Comparison of ENCODE assay signal across 10 cellular contexts in genomic region chr11:60625262-60625661, GRCh38.
DNase-seq lines count a peak whose midpoint lies in the region; ATAC-seq, FAIRE-seq and TF ChIP-seq lines count a peak whose summit lies in the region.
"Had no signal": no experiment of that assay in that cellular context is flagged by ENCODE, and none has a peak within 500 bp of the region (broad histone marks: within the 10 kb centered on the region; RNA-seq: fewer than 3 reads in every experiment).

No MANE protein-coding gene starts in this region.

- intact Hi-C loops in K562 (cut with micrococcal nuclease), result no loop called here

- H2BK120ac ChIP-seq in mesendoderm (ENCODE audit: low read depth, low read length), result no peak overlapping the region

- no peak for TF ChIP-seq RAD21 in K562 (CRISPR knock-in tag; conservative IDR thresholded peaks at IDR 0.05 in 1 of 2, IDR thresholded peaks at IDR 0.05 in 1 of 2)

- no peak overlapping the region for H4K5ac ChIP-seq in mesendoderm (ENCODE audit: low read length)

- H3K79me2 ChIP-seq in MM.1S (ENCODE audit: low read length) (no peaks in the 10 kb centered on the region), K562 (ENCODE audit: control insufficient read depth, insufficient read depth, low read length) (no peaks in the 10 kb centered on the region), mesendoderm (ENCODE audit: control insufficient read depth, insufficient read depth, low read length) (no peaks in the 10 kb centered on the region)

- in situ Hi-C loops in K562 (cut with MboI), result no loop called here

- H3K27me3 ChIP-seq in GM06990 (replicated peaks; ENCODE audit: control insufficient read depth, insufficient read depth, low read length) (no peaks in the 10 kb centered on the region), MM.1S (replicated peaks; ENCODE audit: insufficient read depth, low read length) (no peaks in the 10 kb centered on the region), K562 (ENCODE audit: control insufficient read depth in 2 of 2, insufficient read depth in 2 of 2, low read length in 2 of 2) (no peaks in the 10 kb centered on the region), mesendoderm (ENCODE audit: insufficient read depth, low read length, poor library complexity) (no peaks in the 10 kb centered on the region)

- no peak for TF ChIP-seq EP300 in K562 (IDR thresholded peaks at IDR 0.05; ENCODE audit: low read length)

- peak; percentile 73 for ATAC-seq in K562
- ATAC-seq in GM21526 (IDR thresholded peaks at IDR 0.05; ENCODE audit: low FRiP score, unreplicated experiment), result no peak
- ATAC-seq in GM18505 (IDR thresholded peaks at IDR 0.05; ENCODE audit: unreplicated experiment), result no peak

- H3K4me3 ChIP-seq in GM06990 (replicated peaks; ENCODE audit: low read depth, low read length), result no peak overlapping the region
- no peak overlapping the region for H3K4me3 ChIP-seq in MM.1S (ENCODE audit: low read length)
- H3K4me3 ChIP-seq in K562, result no peak overlapping the region
- no peak overlapping the region for H3K4me3 ChIP-seq in mesendoderm (ENCODE audit: low read length)

- H3K27ac ChIP-seq in MM.1S (ENCODE audit: low read length) (no peak overlapping the region), K562 (ENCODE audit: extremely low read depth, low read depth, low read length) (no peak overlapping the region), mesendoderm (ENCODE audit: low read depth, low read length) (no peak overlapping the region)

- H3K9me1 ChIP-seq in K562 (ENCODE audit: control insufficient read depth, insufficient read depth, low read length), result no peaks in the 10 kb centered on the region

- H3F3A ChIP-seq in MM.1S (ENCODE audit: insufficient read depth, low read length), result no peaks in the 10 kb centered on the region

- no peak overlapping the region for H3K4ac ChIP-seq in mesendoderm (ENCODE audit: low read depth, low read length)

- no peak overlapping the region for H3K56ac ChIP-seq in mesendoderm (ENCODE audit: low read length)

- H3K79me1 ChIP-seq in mesendoderm (ENCODE audit: low read length), result no peaks in the 10 kb centered on the region

- no peak for TF ChIP-seq POLR2A in K562 (conservative IDR thresholded peaks at IDR 0.05)
- no peak for TF ChIP-seq POLR2A in GM18505 (IDR thresholded peaks at IDR 0.05; ENCODE audit: borderline replicate concordance, extremely low read depth, insufficient read depth, insufficient read length)

- no peak overlapping the region for H2AFZ ChIP-seq in MM.1S (ENCODE audit: low read length)
- no peak overlapping the region for H2AFZ ChIP-seq in K562 (ENCODE audit: low read depth, low read length)

- H3K9me2 ChIP-seq in MM.1S (replicated peaks; ENCODE audit: insufficient read depth, low read length), result no peaks in the 10 kb centered on the region

- H3K9me3 ChIP-seq in MM.1S (replicated peaks; ENCODE audit: insufficient read depth, low read length) (no peaks in the 10 kb centered on the region), K562 (replicated peaks; ENCODE audit: control insufficient read depth, insufficient read depth, low read depth, low read length) (no peaks in the 10 kb centered on the region)

- no peak overlapping the region for H3K18ac ChIP-seq in mesendoderm (ENCODE audit: low read length)

- no peaks in the 10 kb centered on the region for H3K4me1 ChIP-seq in MM.1S (ENCODE audit: low read length)
- no peaks in the 10 kb centered on the region for H3K4me1 ChIP-seq in K562 (replicated peaks in 1 of 2; ENCODE audit: control insufficient read depth in 2 of 2, insufficient read depth in 2 of 2, low read length in 2 of 2)
- H3K4me1 ChIP-seq in mesendoderm (ENCODE audit: control insufficient read depth, low read depth, low read length), result no peaks in the 10 kb centered on the region

- H2BK5ac ChIP-seq in mesendoderm (ENCODE audit: low read length), result no peak overlapping the region

- H3K4me2 ChIP-seq in MM.1S (ENCODE audit: low read depth, low read length) (no peak overlapping the region), K562 (ENCODE audit: insufficient read depth, low read length) (no peak overlapping the region), mesendoderm (ENCODE audit: low read length) (no peak overlapping the region)

- no TSS peak for BruUV-seq in K562 (replicated peaks; lab: Mats Ljungman, UMichigan)

- no peak overlapping the region for H3K23ac ChIP-seq in mesendoderm (ENCODE audit: low read length)

- H2AK5ac ChIP-seq in mesendoderm (ENCODE audit: low read length), result no peak overlapping the region

- DNase-seq in GM06990 (ENCODE audit: extremely low read depth, insufficient read length) (no peak), MM.1S (peak; percentile 64), K562 (ENCODE audit: extremely low read depth in 1 of 4, low spot score in 3 of 4) (peak in 2 of 4 experiments; percentile 18 to 38), mesendoderm (peak; percentile 83), KG1 (lab: John Stamatoyannopoulos, UW) (no peak)
- no peak for DNase-seq in activated effector memory CD4-positive, alpha-beta T cell treated with Interleukin-2 at 50 U/mL for 16 hours
- DNase-seq: activated naive CD4-positive, alpha-beta T cell treated with Interleukin-2 at 50 U/mL for 16 hours; NCI-H2107 had no signal

- FAIRE-seq in K562 (lab: Jason Lieb, UNC), result peak; percentile 37

- no peak overlapping the region for H2BK15ac ChIP-seq in mesendoderm (replicated peaks; ENCODE audit: low read depth)

- CTCF ChIA-PET in K562 (lab: Yijun Ruan, JAX; ENCODE audit: low intra/inter-chr PET ratio), result interaction anchor here (0.7 to 0.9 kb wide), 2 partner anchors 9 to 117 kb away, joined by 3 read pairs; no protein-coding TSS in a partner anchor

- no peak overlapping the region for H4K8ac ChIP-seq in mesendoderm (ENCODE audit: low read depth, low read length)

- TF ChIP-seq CTCF in GM06990 (IDR thresholded peaks at IDR 0.05; ENCODE audit: insufficient read depth, low read length, poor library complexity, severe bottlenecking), result peak; percentile 38
- peak; percentile 70 for TF ChIP-seq CTCF in MM.1S (IDR thresholded peaks at IDR 0.05; ENCODE audit: low read length)
- TF ChIP-seq CTCF in K562 (IDR thresholded peaks at IDR 0.05 in 2 of 3, conservative IDR thresholded peaks at IDR 0.05 in 1 of 3; ENCODE audit: insufficient read depth in 2 of 3, low read depth in 1 of 3, low read length in 3 of 3), result peak; percentile 41 to 53 (median 52); a peak in 5 of 6 replicates

- WGBS in K562 (ENCODE audit: insufficient coverage, low coverage, missing lambda C conversion rate), result 3% methylated on average over 2 of the region's 2 CpGs
- WGBS in mesendoderm (ENCODE audit: extremely low coverage, insufficient coverage, low lambda C conversion rate), result no CpG with 5 or more reads among the region's 2 CpGs

- no peaks in the 10 kb centered on the region for H4K20me1 ChIP-seq in MM.1S (ENCODE audit: insufficient read depth, low read length)
- H4K20me1 ChIP-seq in K562 (replicated peaks; ENCODE audit: control insufficient read depth, insufficient read depth, low read length), result no peaks in the 10 kb centered on the region

- H3K36me3 ChIP-seq in GM06990 (ENCODE audit: control insufficient read depth, insufficient read depth, low read length) (no peaks in the 10 kb centered on the region), MM.1S (replicated peaks; ENCODE audit: insufficient read depth, low read length) (no peaks in the 10 kb centered on the region), K562 (ENCODE audit: control insufficient read depth, insufficient read depth, low read length) (no peaks in the 10 kb centered on the region), mesendoderm (ENCODE audit: control insufficient read depth, insufficient read depth, low read length) (no peaks in the 10 kb centered on the region)

- POLR2A ChIA-PET in K562 (lab: Yijun Ruan, JAX), result no interaction called here

- H3K9ac ChIP-seq in MM.1S (ENCODE audit: low read length) (no peak overlapping the region), K562 (ENCODE audit: insufficient read depth in 1 of 2, low read depth in 2 of 2, low read length in 2 of 2) (no peak overlapping the region), mesendoderm (ENCODE audit: low read length) (no peak overlapping the region)

TF ChIP-seq in K562, 482 proteins besides CTCF, POLR2A, EP300 and RAD21:
- TF ChIP-seq SRF (CRISPR knock-in tag; IDR thresholded peaks at IDR 0.05), result no peak
- no peak for TF ChIP-seq KDM2B (CRISPR knock-in tag; IDR thresholded peaks at IDR 0.05)
- TF ChIP-seq ATF3 (IDR thresholded peaks at IDR 0.05), result 0 out of 2 replicates have a peak, but pooled peaks have one; percentile 38
- no peak for TF ChIP-seq ATF3 (CRISPR knock-in tag; conservative IDR thresholded peaks at IDR 0.05)
- TF ChIP-seq HEY1 (CRISPR knock-in tag; IDR thresholded peaks at IDR 0.05; ENCODE audit: borderline replicate concordance), result no peak
- peak; percentile 39; the same call in 1 of the 2 replicates for TF ChIP-seq SMARCA4 (IDR thresholded peaks at IDR 0.05)
- TF ChIP-seq JUND (IDR thresholded peaks at IDR 0.05; ENCODE audit: borderline replicate concordance, low read depth, low read length), result 0 out of 2 replicates have a peak, but pooled peaks have one; percentile 43
- TF ChIP-seq JUND (tag; IDR thresholded peaks at IDR 0.05; ENCODE audit: borderline replicate concordance, low read depth, low read length), result peak; percentile 64; the same call in 2 of the 3 replicates

Comparison
In these comparisons a context has a peak if more than half of its experiments do, and no peak if none do; other contexts are left out.
1. DNase-seq: peak in MM.1S (single experiment) and mesendoderm (single experiment); none in GM06990 (single experiment), activated effector memory CD4-positive, alpha-beta T cell treated with Interleukin-2 at 50 U/mL for 16 hours (single experiment) and KG1 (single experiment).
2. Peak in every context shown above with its lines, with median percentiles within 50 percentile points of each other: CTCF ChIP-seq.